Comparison of ENCODE assay signal across 11 cellular contexts in the genomic region with DNA sequence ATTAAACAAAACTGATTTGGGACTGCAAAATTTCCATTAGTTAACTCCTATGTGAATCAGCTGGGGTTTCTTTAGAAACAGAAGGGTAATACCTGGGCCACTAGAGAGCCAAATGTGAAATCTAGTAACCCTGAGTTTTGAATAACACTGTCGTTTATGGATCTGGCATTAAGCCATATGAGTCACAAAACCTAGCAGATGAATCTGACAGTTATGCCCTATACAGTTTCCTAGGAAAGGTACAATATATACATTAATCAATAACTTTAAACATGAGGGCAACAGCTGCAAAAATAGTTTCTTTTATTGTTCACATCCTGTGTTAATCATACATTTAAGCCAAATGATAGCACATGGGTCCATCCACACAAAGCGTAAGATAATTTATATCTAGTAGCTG. TPM values are rescaled to one million over a fixed set of nuclear protein-coding genes. Genes with fewer than 3 reads are reported as not detected.
DNase-seq lines count a peak whose midpoint lies in the region; ATAC-seq and TF ChIP-seq lines count a peak whose summit lies in the region.
"Had no signal": no experiment of that assay in that cellular context is flagged by ENCODE, and none has a peak within 500 bp of the region (broad histone marks: within the 10 kb centered on the region; RNA-seq: fewer than 3 reads in every experiment).

No MANE protein-coding gene starts in this region.

- CTCF ChIA-PET in activated CD8-positive, alpha-beta memory T cell treated with anti-CD3 and anti-CD28 coated beads, Interleukin-2, amount 10 ng/mL, durations not matched to agents 7 days and 5 days (lab: Charles Lee), result no interaction called here

- no peak overlapping the region for H3K4me3 ChIP-seq in fibroblast of mammary gland (ENCODE audit: control insufficient read depth, low read depth, low read length)
- H3K4me3 ChIP-seq in BE2C (ENCODE audit: low read depth, low read length), result no peak overlapping the region

- DNase-seq in DMS153 (lab: John Stamatoyannopoulos, UW) (peak; percentile 59), NCI-H460 (ENCODE audit: extremely low read depth, low read depth) (peak; percentile 11), fibroblast of mammary gland (ENCODE audit: low read depth) (peak; percentile 87), BE2C (no peak), T-helper 17 cell (no peak), iPS-NIHi7 (ENCODE audit: extremely low spot score) (no peak)
- DNase-seq in activated CD8-positive, alpha-beta memory T cell treated with anti-CD3 and anti-CD28 coated beads, Interleukin-2, amount 10 ng/mL, durations not matched to agents 7 days and 5 days, result no peak
- DNase-seq: activated naive CD4-positive, alpha-beta T cell treated with anti-CD3 and anti-CD28 coated beads for 36 hours; CD8-positive, alpha-beta T cell; natural killer cell had no signal

- peaks cover 30% of the 10 kb centered on the region for H3K4me1 Mint-ChIP-seq in T-helper 17 cell
- H3K4me1 Mint-ChIP-seq in activated CD8-positive, alpha-beta memory T cell treated with anti-CD3 and anti-CD28 coated beads, Interleukin-2, amount 10 ng/mL, durations not matched to agents 7 days and 5 days, result peaks cover 11% of the 10 kb centered on the region

- TF ChIP-seq CTCF in fibroblast of mammary gland (conservative IDR thresholded peaks at IDR 0.05; ENCODE audit: control insufficient read depth, insufficient read depth, low read depth, low read length), result no peak
- TF ChIP-seq CTCF in BE2C (IDR thresholded peaks at IDR 0.05; ENCODE audit: low read depth, low read length), result no peak

- H3K9me3 Mint-ChIP-seq in activated CD8-positive, alpha-beta memory T cell treated with anti-CD3 and anti-CD28 coated beads, Interleukin-2, amount 10 ng/mL, durations not matched to agents 7 days and 5 days (ENCODE audit: low read depth), result no peaks in the 10 kb centered on the region
- H3K9me3 Mint-ChIP-seq: activated naive CD4-positive, alpha-beta T cell treated with anti-CD3 and anti-CD28 coated beads for 36 hours; CD8-positive, alpha-beta T cell; natural killer cell had no signal

- H3K4me1 ChIP-seq in BE2C, result peaks cover 20% of the 10 kb centered on the region

- peak; percentile 78 for ATAC-seq in HG03354 (IDR thresholded peaks at IDR 0.05; ENCODE audit: poor library complexity, severe bottlenecking, unreplicated experiment)
- no peak for ATAC-seq in T-helper 17 cell
- no peak for ATAC-seq in activated CD8-positive, alpha-beta memory T cell treated with anti-CD3 and anti-CD28 coated beads, Interleukin-2, amount 10 ng/mL, durations not matched to agents 7 days and 5 days
- ATAC-seq: CD8-positive, alpha-beta T cell; natural killer cell had no signal

- no peak overlapping the region for H3K27ac Mint-ChIP-seq in T-helper 17 cell
- no peak overlapping the region for H3K27ac Mint-ChIP-seq in activated CD8-positive, alpha-beta memory T cell treated with anti-CD3 and anti-CD28 coated beads, Interleukin-2, amount 10 ng/mL, durations not matched to agents 7 days and 5 days
- H3K27ac Mint-ChIP-seq: activated naive CD4-positive, alpha-beta T cell treated with anti-CD3 and anti-CD28 coated beads for 36 hours; CD8-positive, alpha-beta T cell; natural killer cell had no signal

- peaks cover 7% of the 10 kb centered on the region for H3K36me3 Mint-ChIP-seq in T-helper 17 cell (ENCODE audit: low read depth)
- no peaks in the 10 kb centered on the region for H3K36me3 Mint-ChIP-seq in activated CD8-positive, alpha-beta memory T cell treated with anti-CD3 and anti-CD28 coated beads, Interleukin-2, amount 10 ng/mL, durations not matched to agents 7 days and 5 days
- H3K36me3 Mint-ChIP-seq: CD8-positive, alpha-beta T cell; natural killer cell had no signal

- H3K27me3 ChIP-seq in BE2C, result no peaks in the 10 kb centered on the region

- no peaks in the 10 kb centered on the region for H3K27me3 Mint-ChIP-seq in T-helper 17 cell
- H3K27me3 Mint-ChIP-seq in activated CD8-positive, alpha-beta memory T cell treated with anti-CD3 and anti-CD28 coated beads, Interleukin-2, amount 10 ng/mL, durations not matched to agents 7 days and 5 days, result no peaks in the 10 kb centered on the region

- H3K9me3 ChIP-seq in BE2C, result no peaks in the 10 kb centered on the region
- no peaks in the 10 kb centered on the region for H3K9me3 ChIP-seq in T-helper 17 cell (ENCODE audit: control insufficient read depth, low read length, poor library complexity, severe bottlenecking)

- H3K4me3 Mint-ChIP-seq in T-helper 17 cell, result no peak overlapping the region
- H3K4me3 Mint-ChIP-seq in activated CD8-positive, alpha-beta memory T cell treated with anti-CD3 and anti-CD28 coated beads, Interleukin-2, amount 10 ng/mL, durations not matched to agents 7 days and 5 days, result no peak overlapping the region
- H3K4me3 Mint-ChIP-seq: activated naive CD4-positive, alpha-beta T cell treated with anti-CD3 and anti-CD28 coated beads for 36 hours; CD8-positive, alpha-beta T cell; natural killer cell had no signal

- H3K36me3 ChIP-seq in BE2C, result no peaks in the 10 kb centered on the region

RNA-seq across cellular contexts. Expression of gene PAM, which starts 56.9 kb away (rescaled TPM):
- total RNA-seq in NCI-H460 (2014; rRNA removed; shearing (Covaris generic)), result 80.8 and 83.3 TPM in 2 replicates
- 52.3 and 64.2 TPM in 2 replicates for polyA plus RNA-seq in NCI-H460 (2014; cell fraction: nucleus; rRNA removed)
- 49.8 TPM for polyA plus RNA-seq in BE2C (2012; ENCODE audit: insufficient read depth, insufficient read length, low read depth)
- total RNA-seq in T-helper 17 cell, result 10 to 100 TPM; 23.5 to 34.3 TPM
- 10 to 100 TPM; 29.7 to 31.5 TPM for total RNA-seq in activated CD8-positive, alpha-beta memory T cell treated with anti-CD3 and anti-CD28 coated beads, Interleukin-2, amount 10 ng/mL, durations not matched to agents 7 days and 5 days

Comparison
In these comparisons a context has a peak if more than half of its experiments do, and no peak if none do; other contexts are left out.
1. DNase-seq: peak in DMS153 (single experiment), NCI-H460 (single experiment) and fibroblast of mammary gland (single experiment); none in BE2C (single experiment), T-helper 17 cell (0 of 3), iPS-NIHi7 (single experiment) and activated CD8-positive, alpha-beta memory T cell treated with anti-CD3 and anti-CD28 coated beads, Interleukin-2, amount 10 ng/mL, durations not matched to agents 7 days and 5 days (single experiment).